ENCODE assay signal across 1 cellular context in the genomic region with DNA sequence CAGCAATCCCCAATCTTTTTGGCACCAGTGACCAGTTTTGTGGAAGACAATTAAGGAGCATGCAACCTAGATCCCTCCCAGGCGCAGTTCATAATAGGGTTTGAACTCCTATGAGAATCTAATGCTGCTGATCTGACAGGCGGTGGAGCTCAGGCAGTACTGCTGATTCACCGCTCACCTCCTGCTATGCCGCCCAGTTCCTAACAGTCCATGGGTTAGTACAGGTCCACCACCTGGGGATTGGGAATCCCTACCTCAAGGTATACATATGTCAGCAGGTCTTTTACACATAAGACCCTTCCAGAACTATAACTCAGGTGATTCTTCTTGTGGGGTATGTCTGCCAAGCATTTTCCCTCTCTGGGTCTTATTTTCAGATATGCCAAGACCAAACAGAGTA.
TF ChIP-seq lines count a peak whose summit lies in the region.

No MANE protein-coding gene starts in this region.

TF ChIP-seq in GM23338, 12 proteins besides CTCF, POLR2A, EP300 and RAD21 (continued from another document):
- TF ChIP-seq STAT1 (IDR thresholded peaks at IDR 0.05; ENCODE audit: unreplicated experiment), result no peak
- TF ChIP-seq POLR2AphosphoS5 (IDR thresholded peaks at IDR 0.05; ENCODE audit: low read depth), result no peak
